In genomic region chr3:42179110-42179725, GRCh38 we compare ENCODE assay signal across 8 cellular contexts.
DNase-seq lines count a peak whose midpoint lies in the region; ATAC-seq and TF ChIP-seq lines count a peak whose summit lies in the region.

No MANE protein-coding gene starts in this region.

- no peaks in the 10 kb centered on the region for H3K9me3 Mint-ChIP-seq in progenitor cell of endocrine pancreas (ENCODE audit: low read depth)

- H3K4me3 Mint-ChIP-seq in progenitor cell of endocrine pancreas (ENCODE audit: low read depth) = peak overlapping the region; percentile 3

- ATAC-seq in GM19467 (IDR thresholded peaks at IDR 0.05; ENCODE audit: unreplicated experiment) = no peak

- no peaks in the 10 kb centered on the region for H3K27me3 Mint-ChIP-seq in progenitor cell of endocrine pancreas

- DNase-seq in activated effector memory CD4-positive, alpha-beta T cell treated with anti-CD3 and anti-CD28 coated beads, Interleukin-2, amount 50 U/mL, for 16 hours = peak; percentile 38
- DNase-seq in activated effector memory CD4-positive, alpha-beta T cell treated with Interleukin-2 at 50 U/mL for 16 hours = no peak
- peak; percentile 63 for DNase-seq in T1000 (lab: John Stamatoyannopoulos, UW)
- peak; percentile 64 for DNase-seq in foreskin melanocyte
- no peak for DNase-seq in progenitor cell of endocrine pancreas (ENCODE audit: low spot score, unreplicated experiment)
- no peak for DNase-seq in effector CD4-positive, alpha-beta T cell
- no peak for DNase-seq in activated CD4-positive, CD25-positive, alpha-beta regulatory T cell treated with anti-CD3 and anti-CD28 coated beads, Interleukin-2, amount 50 U/mL, for 72 hours

- peaks cover 4% of the 10 kb centered on the region for H3K36me3 Mint-ChIP-seq in progenitor cell of endocrine pancreas (ENCODE audit: insufficient read depth)

- peaks cover 28% of the 10 kb centered on the region for H3K4me1 Mint-ChIP-seq in progenitor cell of endocrine pancreas (ENCODE audit: low read depth)

- TF ChIP-seq CTCF in progenitor cell of endocrine pancreas (IDR thresholded peaks at IDR 0.05; ENCODE audit: unreplicated experiment) = no peak

- peak overlapping the region; percentile 71 for H3K27ac Mint-ChIP-seq in progenitor cell of endocrine pancreas

Comparison
In these comparisons a context has a peak if more than half of its experiments do, and no peak if none do; other contexts are left out.
1. DNase-seq: peak in activated effector memory CD4-positive, alpha-beta T cell treated with anti-CD3 and anti-CD28 coated beads, Interleukin-2, amount 50 U/mL, for 16 hours (single experiment), T1000 (single experiment) and foreskin melanocyte (single experiment); none in activated effector memory CD4-positive, alpha-beta T cell treated with Interleukin-2 at 50 U/mL for 16 hours (single experiment), progenitor cell of endocrine pancreas (single experiment), effector CD4-positive, alpha-beta T cell (single experiment) and activated CD4-positive, CD25-positive, alpha-beta regulatory T cell treated with anti-CD3 and anti-CD28 coated beads, Interleukin-2, amount 50 U/mL, for 72 hours (single experiment).